8 cellular contexts compared by ENCODE assay signal in the genomic region with DNA sequence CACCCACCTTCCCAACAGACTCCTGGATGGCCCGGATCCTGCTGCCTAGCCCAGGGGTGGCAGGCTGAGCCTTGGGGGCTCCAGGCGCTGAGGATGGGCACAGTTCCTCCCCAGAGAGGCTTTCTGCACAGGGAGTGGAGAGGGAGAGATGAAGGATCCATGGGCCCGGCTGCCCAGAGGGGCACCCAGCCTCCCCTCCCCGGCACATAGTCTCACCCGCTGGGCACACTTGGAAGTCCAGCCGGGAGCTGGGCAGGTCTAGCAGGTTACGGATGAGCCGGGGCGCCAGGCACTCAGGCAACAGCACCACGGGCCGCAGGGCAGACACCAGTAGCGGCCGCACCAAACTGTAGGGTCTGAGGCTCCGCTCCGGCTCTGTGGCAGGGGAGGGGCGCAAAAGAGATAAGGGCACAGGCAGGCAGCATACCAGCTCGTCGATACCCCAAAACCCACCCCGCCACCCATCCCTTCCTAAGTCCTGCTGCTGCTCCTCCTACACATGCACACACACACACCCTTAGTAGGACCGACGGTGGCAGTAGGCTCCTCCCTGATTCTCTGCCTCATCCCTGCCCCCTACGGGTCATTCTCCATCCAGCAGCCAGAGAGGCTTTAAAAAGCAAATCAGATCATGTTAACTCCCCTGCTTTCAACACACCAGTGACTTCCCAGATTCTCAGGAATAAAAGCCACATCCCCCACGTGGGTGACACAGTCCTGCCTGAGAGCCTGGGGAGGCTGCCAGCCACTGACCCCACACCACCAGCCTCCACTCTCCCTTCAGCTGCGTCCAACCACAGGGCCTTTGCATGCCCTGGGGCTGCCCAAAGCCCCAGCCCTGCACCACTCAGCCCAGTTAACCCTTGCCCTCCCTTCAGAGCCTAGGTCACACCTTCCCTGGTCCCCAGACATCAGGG. TPM values are rescaled to one million over a fixed set of nuclear protein-coding genes. Genes with fewer than 3 reads are reported as not detected.
DNase-seq lines count a peak whose midpoint lies in the region; ATAC-seq and TF ChIP-seq lines count a peak whose summit lies in the region.

No MANE protein-coding gene starts in this region.

- no peak overlapping the region for H3K27ac Mint-ChIP-seq in CD8-positive, alpha-beta T cell

- no peak for TF ChIP-seq EP300 in esophagus muscularis mucosa (IDR thresholded peaks at IDR 0.05)

- no peaks in the 10 kb centered on the region for H3K36me3 ChIP-seq in CD8-positive, alpha-beta T cell (ENCODE audit: insufficient read depth, low read length)
- H3K36me3 ChIP-seq in WERI-Rb-1 (peaks cover 23% of the 10 kb centered on the region), neutrophil (no peaks in the 10 kb centered on the region), esophagus muscularis mucosa (peaks cover 0 to 46% (median 23%) of the 10 kb centered on the region in 4 donors)

- no peak for TF ChIP-seq POLR2A in esophagus muscularis mucosa (IDR thresholded peaks at IDR 0.05; ENCODE audit: low read depth)

- ATAC-seq in CD8-positive, alpha-beta T cell = peak; percentile 93
- ATAC-seq in GM18520 (IDR thresholded peaks at IDR 0.05; ENCODE audit: unreplicated experiment) = no peak

- no peak overlapping the region for H3K27ac ChIP-seq in CD8-positive, alpha-beta T cell (ENCODE audit: low read depth, low read length)
- H3K27ac ChIP-seq in WERI-Rb-1 (peak overlapping the region; percentile 66), neutrophil (no peak overlapping the region), esophagus muscularis mucosa (replicated peaks in 1 of 4) (no peak overlapping the region)

- peaks cover 31% of the 10 kb centered on the region for H3K4me1 ChIP-seq in CD8-positive, alpha-beta T cell (ENCODE audit: insufficient read depth, low read length)
- H3K4me1 ChIP-seq in neutrophil (ENCODE audit: control insufficient read depth in 1 of 2, insufficient read depth in 1 of 2, low read depth in 1 of 2, low read length in 1 of 2) (no peaks in the 10 kb centered on the region), esophagus muscularis mucosa (peaks cover 0 to 4% (median 0%) of the 10 kb centered on the region in 4 donors)

- H3K27me3 Mint-ChIP-seq in CD8-positive, alpha-beta T cell (ENCODE audit: low read depth) = no peaks in the 10 kb centered on the region

- intact Hi-C loops in CD8-positive, alpha-beta T cell (cut with DNase I, micrococcal nuclease) = loop anchor here in 1 of 2 experiments (1.0 kb wide), 1 partner anchor 175 kb away; no protein-coding TSS in a partner anchor
- intact Hi-C loops in esophagus muscularis mucosa (cut with DNase I) = no loop called here

- H3K4me3 Mint-ChIP-seq in CD8-positive, alpha-beta T cell = no peak overlapping the region

- no peaks in the 10 kb centered on the region for H3K9me3 ChIP-seq in CD8-positive, alpha-beta T cell (ENCODE audit: low read length)
- no peaks in the 10 kb centered on the region for H3K9me3 ChIP-seq in WERI-Rb-1 (ENCODE audit: severe bottlenecking)
- no peaks in the 10 kb centered on the region for H3K9me3 ChIP-seq in neutrophil
- no peaks in the 10 kb centered on the region for H3K9me3 ChIP-seq in esophagus muscularis mucosa

- WGBS in esophagus muscularis mucosa = 49% methylated on average over 9 of the region's 24 CpGs

- H3K27me3 ChIP-seq in CD8-positive, alpha-beta T cell (ENCODE audit: insufficient read depth, low read length) = no peaks in the 10 kb centered on the region
- H3K27me3 ChIP-seq in WERI-Rb-1 (ENCODE audit: insufficient read depth, low read depth, severe bottlenecking) = no peaks in the 10 kb centered on the region
- peaks cover 22% of the 10 kb centered on the region for H3K27me3 ChIP-seq in neutrophil
- H3K27me3 ChIP-seq in esophagus muscularis mucosa = peaks cover 0 to 79% (median 2%) of the 10 kb centered on the region in 4 donors

- no peak overlapping the region for H3K4me3 ChIP-seq in CD8-positive, alpha-beta T cell (ENCODE audit: low read depth, low read length)
- H3K4me3 ChIP-seq in WERI-Rb-1 (ENCODE audit: low read depth, low read length) (no peak overlapping the region), neutrophil (ENCODE audit: low read depth in 1 of 2, low read length in 1 of 2) (no peak overlapping the region), esophagus muscularis mucosa (no peak overlapping the region)

- CTCF ChIA-PET in CD8-positive, alpha-beta T cell (lab: Charles Lee) = interaction anchor here (0.5 to 20.3 kb wide), 10 partner anchors 10 to 422 kb away, joined by 3 to 206 read pairs (median 3); no protein-coding TSS in a partner anchor

- H3K9me3 Mint-ChIP-seq in CD8-positive, alpha-beta T cell = no peaks in the 10 kb centered on the region

- peaks cover 37% of the 10 kb centered on the region for H3K4me1 Mint-ChIP-seq in CD8-positive, alpha-beta T cell (ENCODE audit: low read depth)

- peak; percentile 42 for TF ChIP-seq CTCF in CD8-positive, alpha-beta T cell (IDR thresholded peaks at IDR 0.05)
- TF ChIP-seq CTCF in WERI-Rb-1 (IDR thresholded peaks at IDR 0.05; ENCODE audit: low read depth, low read length) = peak; percentile 69
- TF ChIP-seq CTCF in neutrophil (IDR thresholded peaks at IDR 0.05) = peak; percentile 47
- peak in 1 of 3 experiments; percentile 17 for TF ChIP-seq CTCF in esophagus muscularis mucosa (IDR thresholded peaks at IDR 0.05)

- POLR2A ChIA-PET in CD8-positive, alpha-beta T cell (lab: Charles Lee) = no interaction called here

- DNase-seq in CD8-positive, alpha-beta T cell = peak in 6 of 7 experiments; percentile 39 to 68 (median 58)
- DNase-seq in HUDEP-2 (lab: John Stamatoyannopoulos, UW; ENCODE audit: unreplicated experiment in 76 of 76) = peak in 58 of 76 experiments; percentile 11 to 69 (median 42)
- DNase-seq in WERI-Rb-1 = peak; percentile 79
- DNase-seq in dermis blood vessel endothelial cell = peak; percentile 67
- DNase-seq in esophagus muscularis mucosa (ENCODE audit: extremely low spot score) = no peak
- no peak for DNase-seq in D341Med (ENCODE audit: low spot score)

- no peaks in the 10 kb centered on the region for H3K36me3 Mint-ChIP-seq in CD8-positive, alpha-beta T cell

RNA-seq across cellular contexts. Expression of gene MFNG, which starts 6.5 kb away (rescaled TPM):
- 10 to 100 TPM; 63.2 to 63.9 TPM for total RNA-seq in CD8-positive, alpha-beta T cell
- total RNA-seq in dermis blood vessel endothelial cell = 163 and 228 TPM in 2 replicates
- total RNA-seq in esophagus muscularis mucosa = 10 to 100 TPM in 3 of 4 donors, 1 to 10 TPM in 1; 7.5 to 23.1 (median 18.5) TPM

RNA-seq across cellular contexts. Expression of gene CARD10, which starts 26.5 kb away (rescaled TPM):
- total RNA-seq in CD8-positive, alpha-beta T cell = under 1 TPM in 1 of 2 experiments, not detected in 1; 0.19 TPM
- total RNA-seq in dermis blood vessel endothelial cell (55.8 and 61.6 TPM in 2 replicates), esophagus muscularis mucosa (10 to 100 TPM in 2 of 4 donors, 1 to 10 TPM in 2; 6.0 to 15.3 (median 8.8) TPM)

Comparison
In these comparisons a context has a peak if more than half of its experiments do, and no peak if none do; other contexts are left out.
1. DNase-seq: peak in CD8-positive, alpha-beta T cell (6 of 7), HUDEP-2 (58 of 76), WERI-Rb-1 (single experiment) and dermis blood vessel endothelial cell (single experiment); none in esophagus muscularis mucosa (single experiment) and D341Med (single experiment).
2. RNA of gene CARD10, which starts 26.5 kb away (total RNA-seq): 55.8 to 61.6 TPM in dermis blood vessel endothelial cell and 6.0 to 15.3 TPM in esophagus muscularis mucosa; 0.19 TPM in CD8-positive, alpha-beta T cell; every median in the first group is over 4 times any median in the second.